ENCODE assay signal across 33 cellular contexts in the genomic region with DNA sequence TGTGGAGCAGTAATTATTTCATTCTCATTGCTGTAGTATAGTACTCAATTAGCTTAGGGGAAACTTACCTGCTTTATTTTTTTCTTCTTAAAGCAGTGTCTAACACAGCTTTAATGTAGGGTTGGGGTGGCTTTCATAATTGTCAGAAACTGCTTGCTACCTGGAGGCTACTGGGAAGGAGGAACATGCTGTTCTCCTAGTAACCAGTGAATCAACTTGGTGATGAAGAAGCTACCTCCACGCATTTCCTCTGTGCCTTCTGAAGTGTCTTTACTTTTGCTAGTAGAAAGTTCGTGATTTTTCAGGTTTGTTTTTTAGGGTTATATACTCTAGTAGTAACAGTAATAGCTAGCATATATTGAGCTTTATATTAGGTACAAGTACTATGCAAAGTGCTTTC. TPM values are rescaled to one million over a fixed set of nuclear protein-coding genes. Genes with fewer than 3 reads are reported as not detected.
DNase-seq lines count a peak whose midpoint lies in the region; ATAC-seq and TF ChIP-seq lines count a peak whose summit lies in the region.
"Had no signal": no experiment of that assay in that cellular context is flagged by ENCODE, and none has a peak within 500 bp of the region (broad histone marks: within the 10 kb centered on the region; RNA-seq: fewer than 3 reads in every experiment).

No MANE protein-coding gene starts in this region.

- H3K36me3 Mint-ChIP-seq in activated CD4-positive, alpha-beta T cell treated with anti-CD3 and anti-CD28 coated beads, Interleukin-2, amount 10 ng/mL, durations not matched to agents 24 days and 14 days (ENCODE audit: low read depth), result peaks cover 46% of the 10 kb centered on the region
- H3K36me3 Mint-ChIP-seq in T-helper 17 cell (ENCODE audit: low read depth), result peaks cover 8% of the 10 kb centered on the region
- peaks cover 65% of the 10 kb centered on the region for H3K36me3 Mint-ChIP-seq in osteocyte (ENCODE audit: unreplicated experiment)

- H3K27me3 ChIP-seq in mammary epithelial cell (ENCODE audit: insufficient read depth, low read length), result no peaks in the 10 kb centered on the region
- H3K27me3 ChIP-seq: pancreas, testis had no signal

- TF ChIP-seq CTCF in mammary epithelial cell (conservative IDR thresholded peaks at IDR 0.05 in 1 of 2, IDR thresholded peaks at IDR 0.05 in 1 of 2; ENCODE audit: extremely low read depth in 1 of 2, insufficient read depth in 1 of 2, low read depth in 1 of 2, low read length in 2 of 2) (no peak), osteocyte (IDR thresholded peaks at IDR 0.05) (no peak)

- H3K9me3 ChIP-seq in T-helper 17 cell (ENCODE audit: control insufficient read depth, low read length, poor library complexity, severe bottlenecking) (no peaks in the 10 kb centered on the region), mammary epithelial cell (replicated peaks; ENCODE audit: insufficient read depth, low read length) (no peaks in the 10 kb centered on the region)
- H3K9me3 ChIP-seq: pancreas, testis had no signal

- H3K4me1 ChIP-seq in mammary epithelial cell (ENCODE audit: insufficient read depth, low read length), result peaks cover 32% of the 10 kb centered on the region
- H3K4me1 ChIP-seq: testis had no signal

- ATAC-seq in T-helper 17 cell (no peak), HG02610 (IDR thresholded peaks at IDR 0.05; ENCODE audit: unreplicated experiment) (no peak)
- ATAC-seq: activated CD4-positive, CD25-positive, alpha-beta regulatory T cell treated with anti-CD3 and anti-CD28 coated beads, Interleukin-2, amount 50 U/mL, for 24 hours; effector memory CD8-positive, alpha-beta T cell; HepG2; natural killer cell treated with Interleukin-12 subunit alpha and Interleukin-12 subunit beta and Interleukin-15 and Interleukin-18, amount 100 ng/mL, for 72 hours; pancreas; PC-3 had no signal

- peak overlapping the region; percentile 59 for H3K4me2 ChIP-seq in mammary epithelial cell (ENCODE audit: insufficient read depth, low read depth, low read length)

- dilution Hi-C loops in mammary epithelial cell (cut with HindIII; ENCODE audit: low sequenced_read_pairs), result no loop called here

- H3K36me3 ChIP-seq in mammary epithelial cell (ENCODE audit: insufficient read depth, low read length), result peaks cover 26% of the 10 kb centered on the region

- in situ Hi-C loops in mammary epithelial cell (cut with MboI; ENCODE audit: low sequenced_read_pairs in 2 of 2), result no loop called here

- no peaks in the 10 kb centered on the region for H3K27me3 Mint-ChIP-seq in activated CD4-positive, alpha-beta T cell treated with anti-CD3 and anti-CD28 coated beads, Interleukin-2, amount 10 ng/mL, durations not matched to agents 24 days and 14 days
- no peaks in the 10 kb centered on the region for H3K27me3 Mint-ChIP-seq in T-helper 17 cell
- H3K27me3 Mint-ChIP-seq in osteocyte (ENCODE audit: unreplicated experiment), result no peaks in the 10 kb centered on the region
- H3K27me3 Mint-ChIP-seq: effector memory CD8-positive, alpha-beta T cell; natural killer cell treated with Interleukin-12 subunit alpha and Interleukin-12 subunit beta and Interleukin-15 and Interleukin-18, amount 100 ng/mL, for 72 hours had no signal

- no peaks in the 10 kb centered on the region for H4K20me1 ChIP-seq in mammary epithelial cell (ENCODE audit: insufficient read depth, low read length)

- H3K4me3 Mint-ChIP-seq in activated CD4-positive, alpha-beta T cell treated with anti-CD3 and anti-CD28 coated beads, Interleukin-2, amount 10 ng/mL, durations not matched to agents 24 days and 14 days, result no peak overlapping the region
- H3K4me3 Mint-ChIP-seq in T-helper 17 cell (no peak overlapping the region), osteocyte (ENCODE audit: unreplicated experiment) (no peak overlapping the region)
- H3K4me3 Mint-ChIP-seq: effector memory CD8-positive, alpha-beta T cell; natural killer cell treated with Interleukin-12 subunit alpha and Interleukin-12 subunit beta and Interleukin-15 and Interleukin-18, amount 100 ng/mL, for 72 hours; T-helper 1 cell treated with Interleukin-12 subunit alpha and Interleukin-12 subunit beta and Interleukin-4 antibody, amounts not matched to agents 30 μg/mL and 1 μg/mL, for 36 hours had no signal

- H3K79me2 ChIP-seq in mammary epithelial cell (ENCODE audit: insufficient read depth, low read length), result peaks cover 99% of the 10 kb centered on the region

- H3K27ac Mint-ChIP-seq in activated CD4-positive, alpha-beta T cell treated with anti-CD3 and anti-CD28 coated beads, Interleukin-2, amount 10 ng/mL, durations not matched to agents 24 days and 14 days, result peak overlapping the region; percentile 26
- H3K27ac Mint-ChIP-seq in T-helper 17 cell (peak overlapping the region; percentile 24), osteocyte (ENCODE audit: unreplicated experiment) (peak overlapping the region; percentile 57)

- intact Hi-C loops in activated CD4-positive, alpha-beta T cell treated with anti-CD3 and anti-CD28 coated beads, Interleukin-2, amount 10 ng/mL, durations not matched to agents 24 days and 14 days (cut with micrococcal nuclease), result no loop called here
- intact Hi-C loops in mammary epithelial cell (cut with micrococcal nuclease), result no loop called here
- intact Hi-C loops in posterior vena cava (cut with DNase I), result loop anchor here in 1 of 2 donors (5.0 kb wide), 1 partner anchor 37 kb away; no protein-coding TSS in a partner anchor

- no peak overlapping the region for H3K9ac ChIP-seq in mammary epithelial cell (ENCODE audit: insufficient read depth, low read length)

- 12% methylated on average over 2 of the region's 2 CpGs for WGBS in mammary epithelial cell (ENCODE audit: low coverage, missing lambda C conversion rate)

- CTCF ChIA-PET in mammary epithelial cell (lab: Charles Lee; ENCODE audit: low non-redundant PET), result no interaction called here

- peak; percentile 45 for DNase-seq in activated CD4-positive, alpha-beta T cell treated with anti-CD3 and anti-CD28 coated beads, Interleukin-2, amount 10 ng/mL, durations not matched to agents 24 days and 14 days
- no peak for DNase-seq in activated CD4-positive, alpha-beta T cell treated with anti-CD3 and anti-CD28 coated beads for 48 hours
- DNase-seq in T-helper 17 cell (no peak), mammary epithelial cell (no peak), osteocyte (ENCODE audit: extremely low spot score, unreplicated experiment) (no peak), posterior vena cava (ENCODE audit: low spot score) (no peak), NCI-H1105 treated with DMSO at 0.1 percent for 48 hours (lab: John Stamatoyannopoulos, UW) (no peak)
- DNase-seq: activated naive CD4-positive, alpha-beta T cell treated with Interleukin-2 at 50 U/mL for 16 hours; cortex of kidney; DMS79 treated with DMSO at 0.1 percent for 48 hours; effector memory CD8-positive, alpha-beta T cell; erythroblast; GF-D8; HCEC 1CT; kidney; NCI-H1436; NCI-H2081; NCI-H2227 treated with DMSO at 0.1 percent for 48 hours; NCI-H526; pancreas; PC-3; small intestine; stimulated activated CD4-positive, alpha-beta T cell treated with anti-CD3 and anti-CD28 coated beads, Interleukin-1b, Interleukin-23, amount 100 ng/mL, for 48 hours; stimulated activated naive CD8-positive, alpha-beta T cell treated with anti-CD3 and anti-CD28 coated beads, Interleukin-15, Interleukin-2, amounts not matched to agents 100 U/mL and 50 U/mL, for 24 hours; testis had no signal

- no TSS peak for BruUV-seq in mammary epithelial cell (replicated peaks; lab: Mats Ljungman, UMichigan)

- peaks cover 40% of the 10 kb centered on the region for H3K4me1 Mint-ChIP-seq in activated CD4-positive, alpha-beta T cell treated with anti-CD3 and anti-CD28 coated beads, Interleukin-2, amount 10 ng/mL, durations not matched to agents 24 days and 14 days
- peaks cover 44% of the 10 kb centered on the region for H3K4me1 Mint-ChIP-seq in T-helper 17 cell
- H3K4me1 Mint-ChIP-seq in osteocyte (ENCODE audit: unreplicated experiment), result peaks cover 63% of the 10 kb centered on the region

- no peak overlapping the region for H2AFZ ChIP-seq in mammary epithelial cell (ENCODE audit: low read depth, low read length)

- H3K4me3 ChIP-seq in mammary epithelial cell (replicated peaks in 1 of 3; ENCODE audit: insufficient read depth in 1 of 3, low read depth in 2 of 3, low read length in 3 of 3), result no peak overlapping the region
- H3K4me3 ChIP-seq: pancreas, SK-N-MC, testis had no signal

- H3K27ac ChIP-seq in mammary epithelial cell (ENCODE audit: insufficient read depth, low read depth, low read length), result peak overlapping the region; percentile 9
- H3K27ac ChIP-seq: 22Rv1, C4-2B, pancreas, SK-N-MC, testis had no signal

- no peaks in the 10 kb centered on the region for H3K9me3 Mint-ChIP-seq in activated CD4-positive, alpha-beta T cell treated with anti-CD3 and anti-CD28 coated beads, Interleukin-2, amount 10 ng/mL, durations not matched to agents 24 days and 14 days
- H3K9me3 Mint-ChIP-seq in osteocyte (ENCODE audit: unreplicated experiment), result peaks cover 5% of the 10 kb centered on the region
- H3K9me3 Mint-ChIP-seq: effector memory CD8-positive, alpha-beta T cell; natural killer cell treated with Interleukin-12 subunit alpha and Interleukin-12 subunit beta and Interleukin-15 and Interleukin-18, amount 100 ng/mL, for 72 hours; T-helper 1 cell treated with Interleukin-12 subunit alpha and Interleukin-12 subunit beta and Interleukin-4 antibody, amounts not matched to agents 30 μg/mL and 1 μg/mL, for 36 hours had no signal

RNA-seq across cellular contexts. Expression of a gene that starts 11.5 kb away (rescaled TPM):
- 46.2 and 51.6 TPM in 2 replicates for total RNA-seq in activated CD4-positive, alpha-beta T cell treated with anti-CD3 and anti-CD28 coated beads, Interleukin-2, amount 10 ng/mL, durations not matched to agents 24 days and 14 days
- 10 to 100 TPM; 62.4 to 73.0 TPM for total RNA-seq in T-helper 17 cell
- 100 to 1,000 TPM in 1 of 2 donors, 10 to 100 TPM in 1; 86.6 to 105 TPM for total RNA-seq in mammary epithelial cell
- 51.5 TPM for polyA plus RNA-seq in mammary epithelial cell
- polyA minus RNA-seq in mammary epithelial cell, result 81.8 TPM
- total RNA-seq in osteocyte, result 71.1 and 71.5 TPM in 2 replicates
- total RNA-seq in posterior vena cava, result 100 to 1,000 TPM in 1 of 2 donors, 10 to 100 TPM in 1; 98.5 to 138 TPM

RNA-seq across cellular contexts. Expression of a gene that starts 59.5 kb away (rescaled TPM):
- total RNA-seq in activated CD4-positive, alpha-beta T cell treated with anti-CD3 and anti-CD28 coated beads, Interleukin-2, amount 10 ng/mL, durations not matched to agents 24 days and 14 days, result 99.0 and 102 TPM in 2 replicates
- total RNA-seq in T-helper 17 cell, result 10 to 100 TPM; 14.3 to 14.6 TPM
- 10 to 100 TPM; 18.7 to 40.9 TPM for total RNA-seq in mammary epithelial cell
- polyA plus RNA-seq in mammary epithelial cell, result 48.0 TPM
- polyA minus RNA-seq in mammary epithelial cell, result 86.5 TPM
- 18.7 and 20.5 TPM in 2 replicates for total RNA-seq in osteocyte
- 10 to 100 TPM; 14.9 TPM for total RNA-seq in posterior vena cava
